Comparison of ENCODE assay signal across 1 cellular context in the genomic region with DNA sequence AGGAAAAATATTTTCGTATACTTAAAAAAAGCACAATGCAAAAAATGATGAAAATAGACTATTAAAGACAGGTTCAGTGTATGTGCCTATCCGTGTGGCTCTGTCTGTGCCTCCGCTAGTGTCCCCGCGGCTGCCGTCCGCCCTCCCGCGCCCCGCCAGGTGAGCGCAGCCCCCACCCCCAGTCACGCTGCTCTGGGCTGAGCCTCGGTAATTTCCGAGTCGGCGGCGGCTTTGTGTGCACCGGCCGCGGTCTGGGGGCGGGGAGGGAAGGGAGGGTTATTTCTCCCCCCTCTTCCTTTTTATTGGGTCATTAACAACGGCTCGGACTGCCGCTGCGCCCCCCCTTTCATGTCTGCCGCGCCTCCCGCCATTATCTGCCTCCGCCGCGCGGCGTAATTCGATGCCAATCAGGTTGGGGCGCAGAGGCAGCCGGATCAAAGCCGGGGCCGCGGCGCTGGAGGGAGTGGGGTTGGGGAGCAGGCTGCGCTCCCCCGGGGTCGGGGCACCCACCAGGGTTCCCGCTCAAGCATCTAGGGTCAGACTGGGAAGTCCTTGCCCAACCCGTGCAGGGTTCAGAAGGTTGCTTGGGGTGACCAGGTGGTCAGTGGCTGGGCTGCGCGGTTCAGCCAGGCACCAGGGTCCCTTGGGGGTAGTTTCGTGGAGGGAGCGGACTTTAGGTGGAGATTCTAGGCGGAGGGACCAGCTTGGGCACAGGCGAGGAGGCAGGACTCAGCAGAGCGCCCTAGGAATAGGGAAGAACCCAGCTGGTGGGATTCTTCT.
TF ChIP-seq lines count a peak whose summit lies in the region.

No MANE protein-coding gene starts in this region.

TF ChIP-seq in HepG2, 621 proteins besides CTCF, POLR2A, EP300 and RAD21 (continued from another document and continues in another):
- TF ChIP-seq ZNF556 (CRISPR knock-in tag; IDR thresholded peaks at IDR 0.05; ENCODE audit: borderline replicate concordance) (0 out of 2 replicates have a peak, but pooled peaks have one; percentile 23), ZNF777 (CRISPR knock-in tag; IDR thresholded peaks at IDR 0.05) (0 out of 2 replicates have a peak, but pooled peaks have one; percentile 36), ZNF878 (CRISPR knock-in tag; IDR thresholded peaks at IDR 0.05) (no peak), TCF7 (IDR thresholded peaks at IDR 0.05; ENCODE audit: low read depth) (peak; percentile 87), DNMT1 (CRISPR knock-in tag; IDR thresholded peaks at IDR 0.05) (no peak), PHF21A (CRISPR knock-in tag; IDR thresholded peaks at IDR 0.05) (0 out of 2 replicates have a peak, but pooled peaks have one; percentile 42), ZNF121 (CRISPR knock-in tag; IDR thresholded peaks at IDR 0.05) (no peak), SUZ12 (IDR thresholded peaks at IDR 0.05; ENCODE audit: low read depth, low read length) (no peak), SNAPC2 (CRISPR knock-in tag; IDR thresholded peaks at IDR 0.05) (no peak), PHB2 (IDR thresholded peaks at IDR 0.05; ENCODE audit: partially characterized antibody) (no peak), SOX6 (IDR thresholded peaks at IDR 0.05) (no peak), SOX6 (CRISPR knock-in tag; IDR thresholded peaks at IDR 0.05) (peak; percentile 61), ZNF496 (CRISPR knock-in tag; IDR thresholded peaks at IDR 0.05; ENCODE audit: insufficient replicate concordance) (no peak), HNRNPK (IDR thresholded peaks at IDR 0.05; ENCODE audit: low read depth, low read length, poor library complexity, severe bottlenecking) (no peak), CBX5 (CRISPR knock-in tag; IDR thresholded peaks at IDR 0.05; ENCODE audit: borderline replicate concordance) (no peak), ERF (CRISPR knock-in tag; IDR thresholded peaks at IDR 0.05) (0 out of 2 replicates have a peak, but pooled peaks have one; percentile 17), ZSCAN9 (CRISPR knock-in tag; IDR thresholded peaks at IDR 0.05; ENCODE audit: borderline replicate concordance) (no peak), TBL1XR1 (IDR thresholded peaks at IDR 0.05; ENCODE audit: borderline replicate concordance, low read length, partially characterized antibody) (no peak), DNMT3B (CRISPR knock-in tag; conservative IDR thresholded peaks at IDR 0.05) (no peak), FOXJ3 (CRISPR knock-in tag; IDR thresholded peaks at IDR 0.05; ENCODE audit: borderline replicate concordance) (no peak), HMG20B (CRISPR knock-in tag; conservative IDR thresholded peaks at IDR 0.05) (no peak), RBM22 (optimal IDR thresholded peaks at IDR 0.05; ENCODE audit: low read length) (no peak), ZNF780A (CRISPR knock-in tag; IDR thresholded peaks at IDR 0.05) (no peak), ARID2 (CRISPR knock-in tag; IDR thresholded peaks at IDR 0.05; ENCODE audit: borderline replicate concordance) (0 out of 2 replicates have a peak, but pooled peaks have one; percentile 51), MYC (CRISPR knock-in tag; IDR thresholded peaks at IDR 0.05; ENCODE audit: borderline replicate concordance) (no peak), TBX2 (CRISPR knock-in tag; IDR thresholded peaks at IDR 0.05; ENCODE audit: borderline replicate concordance) (peak; percentile 64; the same call in 1 of the 2 replicates)
- TF ChIP-seq, protein P1, sequence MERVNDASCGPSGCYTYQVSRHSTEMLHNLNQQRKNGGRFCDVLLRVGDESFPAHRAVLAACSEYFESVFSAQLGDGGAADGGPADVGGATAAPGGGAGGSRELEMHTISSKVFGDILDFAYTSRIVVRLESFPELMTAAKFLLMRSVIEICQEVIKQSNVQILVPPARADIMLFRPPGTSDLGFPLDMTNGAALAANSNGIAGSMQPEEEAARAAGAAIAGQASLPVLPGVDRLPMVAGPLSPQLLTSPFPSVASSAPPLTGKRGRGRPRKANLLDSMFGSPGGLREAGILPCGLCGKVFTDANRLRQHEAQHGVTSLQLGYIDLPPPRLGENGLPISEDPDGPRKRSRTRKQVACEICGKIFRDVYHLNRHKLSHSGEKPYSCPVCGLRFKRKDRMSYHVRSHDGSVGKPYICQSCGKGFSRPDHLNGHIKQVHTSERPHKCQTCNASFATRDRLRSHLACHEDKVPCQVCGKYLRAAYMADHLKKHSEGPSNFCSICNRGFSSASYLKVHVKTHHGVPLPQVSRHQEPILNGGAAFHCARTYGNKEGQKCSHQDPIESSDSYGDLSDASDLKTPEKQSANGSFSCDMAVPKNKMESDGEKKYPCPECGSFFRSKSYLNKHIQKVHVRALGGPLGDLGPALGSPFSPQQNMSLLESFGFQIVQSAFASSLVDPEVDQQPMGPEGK (CRISPR knock-in tag; IDR thresholded peaks at IDR 0.05) = peak; percentile 90
- TF ChIP-seq, protein P2, sequence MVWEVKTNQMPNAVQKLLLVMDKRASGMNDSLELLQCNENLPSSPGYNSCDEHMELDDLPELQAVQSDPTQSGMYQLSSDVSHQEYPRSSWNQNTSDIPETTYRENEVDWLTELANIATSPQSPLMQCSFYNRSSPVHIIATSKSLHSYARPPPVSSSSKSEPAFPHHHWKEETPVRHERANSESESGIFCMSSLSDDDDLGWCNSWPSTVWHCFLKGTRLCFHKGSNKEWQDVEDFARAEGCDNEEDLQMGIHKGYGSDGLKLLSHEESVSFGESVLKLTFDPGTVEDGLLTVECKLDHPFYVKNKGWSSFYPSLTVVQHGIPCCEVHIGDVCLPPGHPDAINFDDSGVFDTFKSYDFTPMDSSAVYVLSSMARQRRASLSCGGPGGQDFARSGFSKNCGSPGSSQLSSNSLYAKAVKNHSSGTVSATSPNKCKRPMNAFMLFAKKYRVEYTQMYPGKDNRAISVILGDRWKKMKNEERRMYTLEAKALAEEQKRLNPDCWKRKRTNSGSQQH (CRISPR knock-in tag; IDR thresholded peaks at IDR 0.05; ENCODE audit: low read depth) = 0 out of 2 replicates have a peak, but pooled peaks have one; percentile 49
- TF ChIP-seq, protein P3, sequence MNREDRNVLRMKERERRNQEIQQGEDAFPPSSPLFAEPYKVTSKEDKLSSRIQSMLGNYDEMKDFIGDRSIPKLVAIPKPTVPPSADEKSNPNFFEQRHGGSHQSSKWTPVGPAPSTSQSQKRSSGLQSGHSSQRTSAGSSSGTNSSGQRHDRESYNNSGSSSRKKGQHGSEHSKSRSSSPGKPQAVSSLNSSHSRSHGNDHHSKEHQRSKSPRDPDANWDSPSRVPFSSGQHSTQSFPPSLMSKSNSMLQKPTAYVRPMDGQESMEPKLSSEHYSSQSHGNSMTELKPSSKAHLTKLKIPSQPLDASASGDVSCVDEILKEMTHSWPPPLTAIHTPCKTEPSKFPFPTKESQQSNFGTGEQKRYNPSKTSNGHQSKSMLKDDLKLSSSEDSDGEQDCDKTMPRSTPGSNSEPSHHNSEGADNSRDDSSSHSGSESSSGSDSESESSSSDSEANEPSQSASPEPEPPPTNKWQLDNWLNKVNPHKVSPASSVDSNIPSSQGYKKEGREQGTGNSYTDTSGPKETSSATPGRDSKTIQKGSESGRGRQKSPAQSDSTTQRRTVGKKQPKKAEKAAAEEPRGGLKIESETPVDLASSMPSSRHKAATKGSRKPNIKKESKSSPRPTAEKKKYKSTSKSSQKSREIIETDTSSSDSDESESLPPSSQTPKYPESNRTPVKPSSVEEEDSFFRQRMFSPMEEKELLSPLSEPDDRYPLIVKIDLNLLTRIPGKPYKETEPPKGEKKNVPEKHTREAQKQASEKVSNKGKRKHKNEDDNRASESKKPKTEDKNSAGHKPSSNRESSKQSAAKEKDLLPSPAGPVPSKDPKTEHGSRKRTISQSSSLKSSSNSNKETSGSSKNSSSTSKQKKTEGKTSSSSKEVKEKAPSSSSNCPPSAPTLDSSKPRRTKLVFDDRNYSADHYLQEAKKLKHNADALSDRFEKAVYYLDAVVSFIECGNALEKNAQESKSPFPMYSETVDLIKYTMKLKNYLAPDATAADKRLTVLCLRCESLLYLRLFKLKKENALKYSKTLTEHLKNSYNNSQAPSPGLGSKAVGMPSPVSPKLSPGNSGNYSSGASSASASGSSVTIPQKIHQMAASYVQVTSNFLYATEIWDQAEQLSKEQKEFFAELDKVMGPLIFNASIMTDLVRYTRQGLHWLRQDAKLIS (CRISPR knock-in tag; IDR thresholded peaks at IDR 0.05) = no peak
- TF ChIP-seq, protein P4, sequence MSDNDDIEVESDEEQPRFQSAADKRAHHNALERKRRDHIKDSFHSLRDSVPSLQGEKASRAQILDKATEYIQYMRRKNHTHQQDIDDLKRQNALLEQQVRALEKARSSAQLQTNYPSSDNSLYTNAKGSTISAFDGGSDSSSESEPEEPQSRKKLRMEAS (IDR thresholded peaks at IDR 0.05) = peak; percentile 42; the same call in 1 of the 2 replicates
- TF ChIP-seq, protein P5, sequence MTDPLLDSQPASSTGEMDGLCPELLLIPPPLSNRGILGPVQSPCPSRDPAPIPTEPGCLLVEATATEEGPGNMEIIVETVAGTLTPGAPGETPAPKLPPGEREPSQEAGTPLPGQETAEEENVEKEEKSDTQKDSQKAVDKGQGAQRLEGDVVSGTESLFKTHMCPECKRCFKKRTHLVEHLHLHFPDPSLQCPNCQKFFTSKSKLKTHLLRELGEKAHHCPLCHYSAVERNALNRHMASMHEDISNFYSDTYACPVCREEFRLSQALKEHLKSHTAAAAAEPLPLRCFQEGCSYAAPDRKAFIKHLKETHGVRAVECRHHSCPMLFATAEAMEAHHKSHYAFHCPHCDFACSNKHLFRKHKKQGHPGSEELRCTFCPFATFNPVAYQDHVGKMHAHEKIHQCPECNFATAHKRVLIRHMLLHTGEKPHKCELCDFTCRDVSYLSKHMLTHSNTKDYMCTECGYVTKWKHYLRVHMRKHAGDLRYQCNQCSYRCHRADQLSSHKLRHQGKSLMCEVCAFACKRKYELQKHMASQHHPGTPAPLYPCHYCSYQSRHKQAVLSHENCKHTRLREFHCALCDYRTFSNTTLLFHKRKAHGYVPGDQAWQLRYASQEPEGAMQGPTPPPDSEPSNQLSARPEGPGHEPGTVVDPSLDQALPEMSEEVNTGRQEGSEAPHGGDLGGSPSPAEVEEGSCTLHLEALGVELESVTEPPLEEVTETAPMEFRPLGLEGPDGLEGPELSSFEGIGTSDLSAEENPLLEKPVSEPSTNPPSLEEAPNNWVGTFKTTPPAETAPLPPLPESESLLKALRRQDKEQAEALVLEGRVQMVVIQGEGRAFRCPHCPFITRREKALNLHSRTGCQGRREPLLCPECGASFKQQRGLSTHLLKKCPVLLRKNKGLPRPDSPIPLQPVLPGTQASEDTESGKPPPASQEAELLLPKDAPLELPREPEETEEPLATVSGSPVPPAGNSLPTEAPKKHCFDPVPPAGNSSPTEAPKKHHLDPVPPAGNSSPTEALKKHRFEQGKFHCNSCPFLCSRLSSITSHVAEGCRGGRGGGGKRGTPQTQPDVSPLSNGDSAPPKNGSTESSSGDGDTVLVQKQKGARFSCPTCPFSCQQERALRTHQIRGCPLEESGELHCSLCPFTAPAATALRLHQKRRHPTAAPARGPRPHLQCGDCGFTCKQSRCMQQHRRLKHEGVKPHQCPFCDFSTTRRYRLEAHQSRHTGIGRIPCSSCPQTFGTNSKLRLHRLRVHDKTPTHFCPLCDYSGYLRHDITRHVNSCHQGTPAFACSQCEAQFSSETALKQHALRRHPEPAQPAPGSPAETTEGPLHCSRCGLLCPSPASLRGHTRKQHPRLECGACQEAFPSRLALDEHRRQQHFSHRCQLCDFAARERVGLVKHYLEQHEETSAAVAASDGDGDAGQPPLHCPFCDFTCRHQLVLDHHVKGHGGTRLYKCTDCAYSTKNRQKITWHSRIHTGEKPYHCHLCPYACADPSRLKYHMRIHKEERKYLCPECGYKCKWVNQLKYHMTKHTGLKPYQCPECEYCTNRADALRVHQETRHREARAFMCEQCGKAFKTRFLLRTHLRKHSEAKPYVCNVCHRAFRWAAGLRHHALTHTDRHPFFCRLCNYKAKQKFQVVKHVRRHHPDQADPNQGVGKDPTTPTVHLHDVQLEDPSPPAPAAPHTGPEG (CRISPR knock-in tag; IDR thresholded peaks at IDR 0.05) = no peak
- TF ChIP-seq, protein P6, sequence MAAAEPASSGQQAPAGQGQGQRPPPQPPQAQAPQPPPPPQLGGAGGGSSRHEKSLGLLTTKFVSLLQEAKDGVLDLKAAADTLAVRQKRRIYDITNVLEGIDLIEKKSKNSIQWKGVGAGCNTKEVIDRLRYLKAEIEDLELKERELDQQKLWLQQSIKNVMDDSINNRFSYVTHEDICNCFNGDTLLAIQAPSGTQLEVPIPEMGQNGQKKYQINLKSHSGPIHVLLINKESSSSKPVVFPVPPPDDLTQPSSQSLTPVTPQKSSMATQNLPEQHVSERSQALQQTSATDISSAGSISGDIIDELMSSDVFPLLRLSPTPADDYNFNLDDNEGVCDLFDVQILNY (CRISPR knock-in tag; conservative IDR thresholded peaks at IDR 0.05) = no peak
- TF ChIP-seq, protein P7, sequence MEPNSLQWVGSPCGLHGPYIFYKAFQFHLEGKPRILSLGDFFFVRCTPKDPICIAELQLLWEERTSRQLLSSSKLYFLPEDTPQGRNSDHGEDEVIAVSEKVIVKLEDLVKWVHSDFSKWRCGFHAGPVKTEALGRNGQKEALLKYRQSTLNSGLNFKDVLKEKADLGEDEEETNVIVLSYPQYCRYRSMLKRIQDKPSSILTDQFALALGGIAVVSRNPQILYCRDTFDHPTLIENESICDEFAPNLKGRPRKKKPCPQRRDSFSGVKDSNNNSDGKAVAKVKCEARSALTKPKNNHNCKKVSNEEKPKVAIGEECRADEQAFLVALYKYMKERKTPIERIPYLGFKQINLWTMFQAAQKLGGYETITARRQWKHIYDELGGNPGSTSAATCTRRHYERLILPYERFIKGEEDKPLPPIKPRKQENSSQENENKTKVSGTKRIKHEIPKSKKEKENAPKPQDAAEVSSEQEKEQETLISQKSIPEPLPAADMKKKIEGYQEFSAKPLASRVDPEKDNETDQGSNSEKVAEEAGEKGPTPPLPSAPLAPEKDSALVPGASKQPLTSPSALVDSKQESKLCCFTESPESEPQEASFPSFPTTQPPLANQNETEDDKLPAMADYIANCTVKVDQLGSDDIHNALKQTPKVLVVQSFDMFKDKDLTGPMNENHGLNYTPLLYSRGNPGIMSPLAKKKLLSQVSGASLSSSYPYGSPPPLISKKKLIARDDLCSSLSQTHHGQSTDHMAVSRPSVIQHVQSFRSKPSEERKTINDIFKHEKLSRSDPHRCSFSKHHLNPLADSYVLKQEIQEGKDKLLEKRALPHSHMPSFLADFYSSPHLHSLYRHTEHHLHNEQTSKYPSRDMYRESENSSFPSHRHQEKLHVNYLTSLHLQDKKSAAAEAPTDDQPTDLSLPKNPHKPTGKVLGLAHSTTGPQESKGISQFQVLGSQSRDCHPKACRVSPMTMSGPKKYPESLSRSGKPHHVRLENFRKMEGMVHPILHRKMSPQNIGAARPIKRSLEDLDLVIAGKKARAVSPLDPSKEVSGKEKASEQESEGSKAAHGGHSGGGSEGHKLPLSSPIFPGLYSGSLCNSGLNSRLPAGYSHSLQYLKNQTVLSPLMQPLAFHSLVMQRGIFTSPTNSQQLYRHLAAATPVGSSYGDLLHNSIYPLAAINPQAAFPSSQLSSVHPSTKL (CRISPR knock-in tag; IDR thresholded peaks at IDR 0.05) = peak; percentile 47; the same call in 1 of the 2 replicates
- TF ChIP-seq, protein P8, sequence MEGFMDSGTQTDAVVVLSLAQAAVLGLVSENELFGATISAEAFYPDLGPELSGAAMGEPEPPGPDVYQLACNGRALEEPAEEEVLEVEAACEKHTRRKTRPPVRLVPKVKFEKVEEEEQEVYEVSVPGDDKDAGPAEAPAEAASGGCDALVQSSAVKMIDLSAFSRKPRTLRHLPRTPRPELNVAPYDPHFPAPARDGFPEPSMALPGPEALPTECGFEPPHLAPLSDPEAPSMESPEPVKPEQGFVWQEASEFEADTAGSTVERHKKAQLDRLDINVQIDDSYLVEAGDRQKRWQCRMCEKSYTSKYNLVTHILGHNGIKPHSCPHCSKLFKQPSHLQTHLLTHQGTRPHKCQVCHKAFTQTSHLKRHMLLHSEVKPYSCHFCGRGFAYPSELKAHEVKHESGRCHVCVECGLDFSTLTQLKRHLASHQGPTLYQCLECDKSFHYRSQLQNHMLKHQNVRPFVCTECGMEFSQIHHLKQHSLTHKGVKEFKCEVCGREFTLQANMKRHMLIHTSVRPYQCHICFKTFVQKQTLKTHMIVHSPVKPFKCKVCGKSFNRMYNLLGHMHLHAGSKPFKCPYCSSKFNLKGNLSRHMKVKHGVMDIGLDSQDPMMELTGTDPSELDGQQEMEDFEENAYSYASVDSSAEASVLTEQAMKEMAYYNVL (CRISPR knock-in tag; IDR thresholded peaks at IDR 0.05; ENCODE audit: borderline replicate concordance) = 0 out of 2 replicates have a peak, but pooled peaks have one; percentile 56
